ENCODE assay signal across 23 cellular contexts in genomic region chr2:107364361-107364950, GRCh38.
"Had no signal": no experiment of that assay in that cellular context is flagged by ENCODE, and none has a peak within 500 bp of the region (broad histone marks: within the 10 kb centered on the region; RNA-seq: fewer than 3 reads in every experiment).

No MANE protein-coding gene starts in this region.

- H3K4me3 Mint-ChIP-seq: activated CD4-positive, alpha-beta memory T cell treated with anti-CD3 and anti-CD28 coated beads for 36 hours; activated CD4-positive, alpha-beta T cell treated with anti-CD3 and anti-CD28 coated beads for 36 hours; dendritic cell treated with granulocyte-macrophage colony-stimulating factor and Interleukin-4, amounts not matched to agents 40 ng/mL and 50 ng/mL, for 4 days; naive B cell; neural progenitor cell; T-cell; WTC11 had no signal

- DNase-seq: activated CD4-positive, alpha-beta memory T cell treated with anti-CD3 and anti-CD28 coated beads for 36 hours; activated CD4-positive, alpha-beta T cell treated with anti-CD3 and anti-CD28 coated beads for 36 hours; activated naive CD4-positive, alpha-beta T cell treated with Interleukin-2 at 50 U/mL for 16 hours; activated T-cell treated with anti-CD3 and anti-CD28 coated beads for 4 hours; anterior cingulate cortex; cerebellar nuclear complex; effector CD8-positive, alpha-beta T cell; gastrocnemius medialis; heart left ventricle; mesenchymal stem cell; mucosa of descending colon; naive B cell; spleen; stimulated activated CD4-positive, alpha-beta T cell treated with anti-CD3 and anti-CD28 coated beads, Interleukin-4, amount 100 ng/mL, for 4 hours; stimulated activated naive CD4-positive, alpha-beta T cell treated with Interleukin-2 at 50 U/mL for 16 hours; T-cell; transverse colon had no signal

- H3K27ac Mint-ChIP-seq: activated CD4-positive, alpha-beta memory T cell treated with anti-CD3 and anti-CD28 coated beads for 36 hours; activated CD4-positive, alpha-beta T cell treated with anti-CD3 and anti-CD28 coated beads for 36 hours; activated T-helper 2 cell treated with anti-CD3 and anti-CD28 coated beads, Interferon-gamma antibody, Interleukin-2, Interleukin-4, amounts not matched to agents 10 μg/mL and 5 μg/mL and 100 μg/mL, durations not matched to agents 14 hours and 24 hours and 36 hours; dendritic cell treated with granulocyte-macrophage colony-stimulating factor and Interleukin-4, amounts not matched to agents 40 ng/mL and 50 ng/mL, for 4 days; naive B cell; neural progenitor cell; progenitor cell of endocrine pancreas; T-cell; WTC11 had no signal

- H3K27me3 Mint-ChIP-seq: activated CD4-positive, alpha-beta memory T cell treated with anti-CD3 and anti-CD28 coated beads for 36 hours; activated CD4-positive, alpha-beta T cell treated with anti-CD3 and anti-CD28 coated beads for 36 hours; dendritic cell treated with granulocyte-macrophage colony-stimulating factor and Interleukin-4, amounts not matched to agents 40 ng/mL and 50 ng/mL, for 4 days; naive B cell; progenitor cell of endocrine pancreas had no signal

- H3K36me3 ChIP-seq: gastrocnemius medialis, heart left ventricle, neural progenitor cell, spleen, transverse colon had no signal

- H3K27ac ChIP-seq: gastrocnemius medialis, heart left ventricle, neural progenitor cell, spleen, transverse colon had no signal

- ATAC-seq: activated CD4-positive, alpha-beta T cell treated with anti-CD3 and anti-CD28 coated beads for 36 hours; gastrocnemius medialis; mucosa of descending colon; SK-N-SH treated with all-trans-retinoic acid at 6 μM for 48 hours; T-cell; WTC11 had no signal

- H3K27me3 ChIP-seq: gastrocnemius medialis, heart left ventricle, neural progenitor cell, spleen, transverse colon had no signal

- H3K4me3 ChIP-seq: gastrocnemius medialis, heart left ventricle, mucosa of descending colon, neural progenitor cell, spleen, transverse colon had no signal

- H3K4me1 Mint-ChIP-seq: activated CD4-positive, alpha-beta T cell treated with anti-CD3 and anti-CD28 coated beads for 36 hours; naive B cell; T-cell; WTC11 had no signal

- H3K9me3 Mint-ChIP-seq: activated CD4-positive, alpha-beta memory T cell treated with anti-CD3 and anti-CD28 coated beads for 36 hours; neural progenitor cell had no signal
